ENCODE assay signal across 8 cellular contexts in genomic region chr12:131454418-131455217, GRCh38.
A peak's percentile ranks its signal among the peaks of the same experiment; 100 is the strongest.
DNase-seq lines count a peak whose midpoint lies in the region; ATAC-seq, FAIRE-seq and TF ChIP-seq lines count a peak whose summit lies in the region.

No MANE protein-coding gene starts in this region.

- H3K27me3 Mint-ChIP-seq in neural crest cell (ENCODE audit: low read depth): peaks cover 2% of the 10 kb centered on the region

- peaks cover 10% of the 10 kb centered on the region for H3K36me3 Mint-ChIP-seq in neural crest cell (ENCODE audit: low read depth)

- H3K4me3 Mint-ChIP-seq in neural crest cell: peak overlapping the region; percentile 44

- H3K9me3 ChIP-seq in Peyer's patch: no peaks in the 10 kb centered on the region

- no peak for TF ChIP-seq POLR2A in Peyer's patch (IDR thresholded peaks at IDR 0.05)

- H3K4me3 ChIP-seq in Peyer's patch: no peak overlapping the region
- H3K4me3 ChIP-seq in dorsolateral prefrontal cortex: no peak overlapping the region
- H3K4me3 ChIP-seq in coronary artery: no peak overlapping the region

- no peaks in the 10 kb centered on the region for H3K4me1 ChIP-seq in Peyer's patch

- peak; percentile 95 for ATAC-seq in GM19452 (IDR thresholded peaks at IDR 0.05; ENCODE audit: unreplicated experiment)
- peak; percentile 86 for ATAC-seq in HG03439 (IDR thresholded peaks at IDR 0.05; ENCODE audit: unreplicated experiment)

- H3K27ac Mint-ChIP-seq in neural crest cell (ENCODE audit: unreplicated experiment): peak overlapping the region; percentile 96

- peak in 1 of 3 donors; percentile 63 for DNase-seq in Peyer's patch
- DNase-seq in dorsolateral prefrontal cortex: no peak
- peak; percentile 73 for DNase-seq in neural crest cell (ENCODE audit: low read depth, low spot score)
- no peak for DNase-seq in T-helper 9 cell
- DNase-seq in coronary artery (ENCODE audit: low spot score): no peak

- H3K36me3 ChIP-seq in Peyer's patch: no peaks in the 10 kb centered on the region

- H3K27ac ChIP-seq in Peyer's patch: no peak overlapping the region
- no peak overlapping the region for H3K27ac ChIP-seq in dorsolateral prefrontal cortex
- no peak overlapping the region for H3K27ac ChIP-seq in coronary artery

- H3K9me3 Mint-ChIP-seq in neural crest cell: peaks cover 6% of the 10 kb centered on the region

- FAIRE-seq in G401.6 (lab: Jason Lieb, UNC): peak; percentile 62

- peak in 4 of 6 experiments; percentile 11 to 66 (median 52) for TF ChIP-seq CTCF in Peyer's patch (IDR thresholded peaks at IDR 0.05)
- peak in 46 of 56 donors; percentile 8 to 65 (median 38) for TF ChIP-seq CTCF in dorsolateral prefrontal cortex (IDR thresholded peaks at IDR 0.05 in 54 of 56, conservative IDR thresholded peaks at IDR 0.05 in 2 of 56; ENCODE audit: low read depth in 1 of 56, partially characterized antibody in 56 of 56)
- peak; percentile 82 for TF ChIP-seq CTCF in neural crest cell (conservative IDR thresholded peaks at IDR 0.05)
- no peak for TF ChIP-seq CTCF in coronary artery (IDR thresholded peaks at IDR 0.05)

- H3K27me3 ChIP-seq in Peyer's patch (no peaks in the 10 kb centered on the region), dorsolateral prefrontal cortex (peaks cover 0 to 9% (median 0%) of the 10 kb centered on the region in 45 donors)

- intact Hi-C loops in dorsolateral prefrontal cortex (cut with DNase I): no loop called here

- H3K4me1 Mint-ChIP-seq in neural crest cell: peaks cover 48% of the 10 kb centered on the region
